ENCODE assay signal across 24 cellular contexts in the genomic region with DNA sequence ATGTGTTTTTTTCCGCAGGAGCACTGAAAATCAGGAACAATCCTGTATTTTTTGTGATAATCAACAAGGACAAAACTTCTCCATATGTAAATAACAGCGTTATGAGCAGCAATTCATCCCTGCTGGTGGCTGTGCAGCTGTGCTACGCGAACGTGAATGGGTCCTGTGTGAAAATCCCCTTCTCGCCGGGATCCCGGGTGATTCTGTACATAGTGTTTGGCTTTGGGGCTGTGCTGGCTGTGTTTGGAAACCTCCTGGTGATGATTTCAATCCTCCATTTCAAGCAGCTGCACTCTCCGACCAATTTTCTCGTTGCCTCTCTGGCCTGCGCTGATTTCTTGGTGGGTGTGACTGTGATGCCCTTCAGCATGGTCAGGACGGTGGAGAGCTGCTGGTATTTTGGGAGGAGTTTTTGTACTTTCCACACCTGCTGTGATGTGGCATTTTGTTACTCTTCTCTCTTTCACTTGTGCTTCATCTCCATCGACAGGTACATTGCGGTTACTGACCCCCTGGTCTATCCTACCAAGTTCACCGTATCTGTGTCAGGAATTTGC. TPM values are rescaled to one million over a fixed set of nuclear protein-coding genes. Genes with fewer than 3 reads are reported as not detected.
"Had no signal": no experiment of that assay in that cellular context is flagged by ENCODE, and none has a peak within 500 bp of the region (broad histone marks: within the 10 kb centered on the region; RNA-seq: fewer than 3 reads in every experiment).

A gene with protein sequence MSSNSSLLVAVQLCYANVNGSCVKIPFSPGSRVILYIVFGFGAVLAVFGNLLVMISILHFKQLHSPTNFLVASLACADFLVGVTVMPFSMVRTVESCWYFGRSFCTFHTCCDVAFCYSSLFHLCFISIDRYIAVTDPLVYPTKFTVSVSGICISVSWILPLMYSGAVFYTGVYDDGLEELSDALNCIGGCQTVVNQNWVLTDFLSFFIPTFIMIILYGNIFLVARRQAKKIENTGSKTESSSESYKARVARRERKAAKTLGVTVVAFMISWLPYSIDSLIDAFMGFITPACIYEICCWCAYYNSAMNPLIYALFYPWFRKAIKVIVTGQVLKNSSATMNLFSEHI (plus strand): TSS at position 102 of the 557 bp plus-strand sequence. CDS start 0 bp downstream, at position 102.

- H3K27ac Mint-ChIP-seq: activated CD8-positive, alpha-beta T cell treated with anti-CD3 and anti-CD28 coated beads for 36 hours; natural killer cell treated with Interleukin-12 subunit alpha and Interleukin-12 subunit beta and Interleukin-15 and Interleukin-18, amount 100 ng/mL, for 72 hours had no signal

- H3K4me3 ChIP-seq: body of pancreas, heart right ventricle, stomach, thyroid gland had no signal

- H3K9me3 Mint-ChIP-seq: activated CD8-positive, alpha-beta T cell treated with anti-CD3 and anti-CD28 coated beads for 36 hours; activated T-cell treated with anti-CD3 and anti-CD28 coated beads, Interleukin-2, amount 50 U/mL, for 4 hours; central memory CD8-positive, alpha-beta T cell; natural killer cell treated with Interleukin-12 subunit alpha and Interleukin-12 subunit beta and Interleukin-15 and Interleukin-18, amount 100 ng/mL, for 72 hours had no signal

- H3K4me1 Mint-ChIP-seq: central memory CD8-positive, alpha-beta T cell had no signal

- H3K36me3 ChIP-seq: heart right ventricle, stomach, thyroid gland had no signal

- H3K27me3 ChIP-seq: body of pancreas, thyroid gland had no signal

- FAIRE-seq: keratinocyte, urothelium cell line had no signal

- H3K27ac ChIP-seq: body of pancreas, heart right ventricle, stomach, thyroid gland had no signal

- H3K4me1 ChIP-seq: body of pancreas, stomach, thyroid gland had no signal

- DNase-seq: activated CD4-positive, alpha-beta T cell treated with anti-CD3 and anti-CD28 coated beads for 48 hours; activated CD8-positive, alpha-beta T cell treated with anti-CD3 and anti-CD28 coated beads for 36 hours; activated effector memory CD4-positive, alpha-beta T cell treated with Interleukin-2 at 50 U/mL for 16 hours; activated naive CD4-positive, alpha-beta T cell treated with anti-CD3 and anti-CD28 coated beads, Interleukin-2, amount 50 U/mL, for 16 hours; activated T-cell treated with anti-CD3 and anti-CD28 coated beads, Interleukin-2, amount 50 U/mL, for 4 hours; body of pancreas; cortex of kidney; effector CD8-positive, alpha-beta T cell; heart right ventricle; left ventricle myocardium superior; mesenchymal stem cell; stimulated activated CD4-positive, alpha-beta T cell treated with anti-CD3 and anti-CD28 coated beads, Interleukin-1b, Interleukin-23, amount 100 ng/mL, for 48 hours; stomach; T-helper 2 cell; thyroid gland had no signal

- H3K4me3 Mint-ChIP-seq: activated CD8-positive, alpha-beta T cell treated with anti-CD3 and anti-CD28 coated beads for 36 hours; activated T-cell treated with anti-CD3 and anti-CD28 coated beads, Interleukin-2, amount 50 U/mL, for 4 hours; central memory CD8-positive, alpha-beta T cell; natural killer cell treated with Interleukin-12 subunit alpha and Interleukin-12 subunit beta and Interleukin-15 and Interleukin-18, amount 100 ng/mL, for 72 hours had no signal

- H3K9me3 ChIP-seq: body of pancreas, heart right ventricle, stomach, thyroid gland had no signal

RNA-seq across cellular contexts. Expression of the gene that starts here (rescaled TPM):
- total RNA-seq: activated CD8-positive, alpha-beta T cell treated with anti-CD3 and anti-CD28 coated beads for 36 hours; activated T-cell treated with anti-CD3 and anti-CD28 coated beads, Interleukin-2, amount 50 U/mL, for 4 hours; body of pancreas; fibroblast of lung; frontal cortex; heart right ventricle; left ventricle myocardium superior; natural killer cell treated with Interleukin-12 subunit alpha and Interleukin-12 subunit beta and Interleukin-15 and Interleukin-18, amount 100 ng/mL, for 72 hours; omental fat pad; pulmonary artery endothelial cell; stomach; thyroid gland had no signal
- polyA plus RNA-seq: adipose tissue, fibroblast of lung, heart right ventricle, keratinocyte, stomach had no signal
